28 cellular contexts compared by ENCODE assay signal in the genomic region with DNA sequence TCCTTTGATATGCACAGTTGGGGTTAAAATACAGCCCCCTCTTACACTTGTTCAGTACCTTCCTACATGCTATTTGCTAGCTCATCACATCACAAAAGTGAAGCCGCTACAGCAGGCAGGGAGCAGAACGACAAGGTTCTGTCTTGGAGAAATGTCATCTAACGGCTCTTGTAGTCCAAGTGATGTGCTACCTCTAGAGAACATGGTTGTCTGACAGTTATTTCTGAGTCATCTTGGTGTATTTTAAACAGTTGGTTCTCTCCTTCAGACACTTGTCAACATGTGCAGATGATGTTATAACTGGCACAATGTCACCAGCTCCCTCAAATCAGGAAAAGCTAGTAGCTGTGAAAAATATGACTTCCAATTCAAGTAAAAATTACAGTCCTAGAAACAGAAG.
DNase-seq lines count a peak whose midpoint lies in the region; ATAC-seq lines count a peak whose summit lies in the region.
"Had no signal": no experiment of that assay in that cellular context is flagged by ENCODE, and none has a peak within 500 bp of the region (broad histone marks: within the 10 kb centered on the region; RNA-seq: fewer than 3 reads in every experiment).

No MANE protein-coding gene starts in this region.

- H3K27me3 ChIP-seq in neuronal stem cell (ENCODE audit: control insufficient read depth in 3 of 3, insufficient read depth in 3 of 3, low read depth in 1 of 3, low read length in 3 of 3) (no peaks in the 10 kb centered on the region), mesendoderm (ENCODE audit: insufficient read depth, low read length, poor library complexity) (no peaks in the 10 kb centered on the region)
- H3K27me3 ChIP-seq: MG63, Peyer's patch had no signal

- DNase-seq in LHCN-M2 (ENCODE audit: low read depth): peak; percentile 78
- DNase-seq in midbrain (lab: John Stamatoyannopoulos, UW): peak; percentile 6
- DNase-seq in neuronal stem cell (ENCODE audit: low spot score): no peak
- no peak for DNase-seq in KG1 (lab: John Stamatoyannopoulos, UW)
- no peak for DNase-seq in mesendoderm
- DNase-seq: CD8-positive, alpha-beta memory T cell; DMS 273 treated with DMSO at 0.1 percent for 48 hours; DMS79; EL; GDM1; GOT3; HCEC 1CT; MG63; NCI-H1048; NCI-H1417; NCI-H1694; NCI-H2029 treated with DMSO at 0.1 percent for 48 hours; NCI-H2227 treated with DMSO at 0.1 percent for 48 hours; NCI-H526 treated with DMSO at 0.1 percent for 48 hours; OCI-M1; Peyer's patch; SHP77 treated with DMSO at 0.1 percent for 48 hours had no signal

- H3K18ac ChIP-seq in neuronal stem cell (ENCODE audit: low read length) (no peak overlapping the region), mesendoderm (ENCODE audit: low read length) (no peak overlapping the region)

- H3K4me3 ChIP-seq in neuronal stem cell (ENCODE audit: low read length in 2 of 2) (no peak overlapping the region), mesendoderm (ENCODE audit: low read length) (no peak overlapping the region)
- H3K4me3 ChIP-seq: A549, GM12878, MG63, Peyer's patch had no signal

- H2AK5ac ChIP-seq in neuronal stem cell (ENCODE audit: low read depth, low read length) (no peak overlapping the region), mesendoderm (ENCODE audit: low read length) (no peak overlapping the region)

- ATAC-seq in HG03460 (IDR thresholded peaks at IDR 0.05; ENCODE audit: unreplicated experiment) (no peak), HG03521 (IDR thresholded peaks at IDR 0.05; ENCODE audit: unreplicated experiment) (no peak)
- ATAC-seq: A549, GM12878 had no signal

- H2BK5ac ChIP-seq in neuronal stem cell (ENCODE audit: low read length) (no peak overlapping the region), mesendoderm (ENCODE audit: low read length) (no peak overlapping the region)

- H3K36me3 ChIP-seq in neuronal stem cell (replicated peaks in 1 of 2; ENCODE audit: control insufficient read depth in 2 of 2, insufficient read depth in 2 of 2, low read length in 2 of 2) (no peaks in the 10 kb centered on the region), mesendoderm (ENCODE audit: control insufficient read depth, insufficient read depth, low read length) (no peaks in the 10 kb centered on the region)
- H3K36me3 ChIP-seq: MG63, Peyer's patch had no signal

- H3K23ac ChIP-seq in neuronal stem cell (ENCODE audit: low read depth, low read length, poor library complexity) (no peak overlapping the region), mesendoderm (ENCODE audit: low read length) (no peak overlapping the region)

- H3K4me2 ChIP-seq in neuronal stem cell (ENCODE audit: insufficient read depth, low read length, poor library complexity, severe bottlenecking) (no peak overlapping the region), mesendoderm (ENCODE audit: low read length) (no peak overlapping the region)
- H3K4me2 ChIP-seq: A549 had no signal

- H2AFZ ChIP-seq in neuronal stem cell (ENCODE audit: low read length): peak overlapping the region; percentile 21

- H3K9me3 ChIP-seq in neuronal stem cell (replicated peaks in 1 of 2; ENCODE audit: control insufficient read depth in 2 of 2, insufficient read depth in 1 of 2, low read depth in 1 of 2, low read length in 2 of 2): peaks cover 0 to 9% of the 10 kb centered on the region in 2 donors
- H3K9me3 ChIP-seq: A549, MG63, Peyer's patch had no signal

- WGBS in neuronal stem cell (ENCODE audit: extremely low coverage in 2 of 2, insufficient read length in 2 of 2, insufficient replicate concordance in 1 of 2), 2 donors: no CpG with 5 or more reads among the region's 3 CpGs
- no CpG with 5 or more reads among the region's 3 CpGs for whole genome bisulfite sequencing in mesendoderm (ENCODE audit: extremely low coverage, insufficient coverage, low lambda C conversion rate)

- H3K79me2 ChIP-seq in mesendoderm (ENCODE audit: control insufficient read depth, insufficient read depth, low read length): no peaks in the 10 kb centered on the region

- H3K4me1 ChIP-seq in neuronal stem cell (ENCODE audit: control insufficient read depth in 2 of 2, insufficient read depth in 1 of 2, low read depth in 1 of 2, low read length in 2 of 2) (peaks cover 0 to 1% of the 10 kb centered on the region in 2 donors), mesendoderm (ENCODE audit: control insufficient read depth, low read depth, low read length) (no peaks in the 10 kb centered on the region)
- H3K4me1 ChIP-seq: A549, Peyer's patch had no signal

- H3K9ac ChIP-seq in neuronal stem cell (ENCODE audit: low read depth, low read length, poor library complexity) (no peak overlapping the region), mesendoderm (ENCODE audit: low read length) (no peak overlapping the region)

- no peak overlapping the region for H4K5ac ChIP-seq in mesendoderm (ENCODE audit: low read length)

- H3K79me1 ChIP-seq in neuronal stem cell (ENCODE audit: low read depth, low read length): no peaks in the 10 kb centered on the region
- no peaks in the 10 kb centered on the region for H3K79me1 ChIP-seq in mesendoderm (ENCODE audit: low read length)

- H4K8ac ChIP-seq in neuronal stem cell (ENCODE audit: low read depth, low read length) (no peak overlapping the region), mesendoderm (ENCODE audit: low read depth, low read length) (no peak overlapping the region)

- no peak overlapping the region for H2BK12ac ChIP-seq in neuronal stem cell (ENCODE audit: low read length)

- H2BK120ac ChIP-seq in neuronal stem cell (ENCODE audit: low read depth, low read length) (no peak overlapping the region), mesendoderm (ENCODE audit: low read depth, low read length) (no peak overlapping the region)

- no peak overlapping the region for H3K4ac ChIP-seq in neuronal stem cell (ENCODE audit: low read length)
- no peak overlapping the region for H3K4ac ChIP-seq in mesendoderm (ENCODE audit: low read depth, low read length)

- H2BK15ac ChIP-seq in neuronal stem cell (ENCODE audit: low read length): no peak overlapping the region
- H2BK15ac ChIP-seq in mesendoderm (replicated peaks; ENCODE audit: low read depth): no peak overlapping the region

- H3K27ac ChIP-seq in neuronal stem cell (replicated peaks; ENCODE audit: low read length) (no peak overlapping the region), mesendoderm (ENCODE audit: low read depth, low read length) (no peak overlapping the region)
- H3K27ac ChIP-seq: A549, C4-2B, HL-60, Peyer's patch had no signal

- H3K56ac ChIP-seq in mesendoderm (ENCODE audit: low read length): no peak overlapping the region

- no peak overlapping the region for H4K91ac ChIP-seq in neuronal stem cell (ENCODE audit: low read depth, low read length, poor library complexity)

- H3K14ac ChIP-seq in neuronal stem cell (ENCODE audit: low read length): no peak overlapping the region

Comparison
In these comparisons a context has a peak if more than half of its experiments do, and no peak if none do; other contexts are left out.
1. DNase-seq: peak in LHCN-M2 (single experiment) and midbrain (single experiment); none in neuronal stem cell (single experiment), KG1 (single experiment) and mesendoderm (single experiment).